8 cellular contexts compared by ENCODE assay signal in genomic region chr4:157204634-157205244, GRCh38. TPM values are rescaled to one million over a fixed set of nuclear protein-coding genes. Genes with fewer than 3 reads are reported as not detected.
DNase-seq lines count a peak whose midpoint lies in the region; ATAC-seq and TF ChIP-seq lines count a peak whose summit lies in the region.

No MANE protein-coding gene starts in this region.

- CTCF ChIA-PET in HEK293T (lab: Yijun Ruan, JAX): interaction anchor here (0.9 to 1.2 kb wide), 2 partner anchors 14 to 730 kb away, joined by 3 to 4 read pairs; no protein-coding TSS in a partner anchor

- TF ChIP-seq POLR2A in gastrocnemius medialis (IDR thresholded peaks at IDR 0.05): no peak

- H3K4me1 ChIP-seq in gastrocnemius medialis: no peaks in the 10 kb centered on the region

- no peaks in the 10 kb centered on the region for H3K27me3 ChIP-seq in gastrocnemius medialis

- DNase-seq in GM12864 (ENCODE audit: low read depth) (no peak), HEK293T (ENCODE audit: extremely low spot score) (peak; percentile 62), UCSD-AML1 (lab: John Stamatoyannopoulos, UW; ENCODE audit: unreplicated experiment) (peak; percentile 30), lung microvascular endothelial cell (ENCODE audit: low read depth in 2 of 2) (peak; percentile 28 to 58), ureter (ENCODE audit: low spot score) (no peak), gastrocnemius medialis (no peak), superior temporal gyrus (ENCODE audit: extremely low spot score) (no peak)

- H3K4me3 ChIP-seq in GM12864 (ENCODE audit: low read depth, low read length) (no peak overlapping the region), gastrocnemius medialis (no peak overlapping the region)

- ATAC-seq in HG03159 (IDR thresholded peaks at IDR 0.05; ENCODE audit: unreplicated experiment) (no peak), gastrocnemius medialis (no peak)

- in situ Hi-C loops in gastrocnemius medialis (cut with MboI; ENCODE audit: low sequenced_read_pairs in 4 of 4): loop anchor here in 1 of 4 donors (25.0 kb wide), 1 partner anchor 758 kb away; no protein-coding TSS in a partner anchor

- TF ChIP-seq CTCF in GM12864 (IDR thresholded peaks at IDR 0.05; ENCODE audit: low read depth, low read length, missing control alignments) (peak; percentile 67), gastrocnemius medialis (IDR thresholded peaks at IDR 0.05 in 4 of 5, conservative IDR thresholded peaks at IDR 0.05 in 1 of 5) (no peak)

- intact Hi-C loops in gastrocnemius medialis (cut with DNase I; ENCODE audit: low total_unique reads): no loop called here

- POLR2A ChIA-PET in HEK293T (lab: Yijun Ruan, JAX): interaction anchor here (0.6 kb wide), 1 partner anchor 124 kb away, joined by 3 read pairs; no protein-coding TSS in a partner anchor

- H3K36me3 ChIP-seq in gastrocnemius medialis: no peaks in the 10 kb centered on the region

- H3K27ac ChIP-seq in gastrocnemius medialis: no peak overlapping the region

- H3K9me3 ChIP-seq in gastrocnemius medialis: no peaks in the 10 kb centered on the region

TF ChIP-seq in HEK293T, 16 proteins besides CTCF, POLR2A, EP300 and RAD21:
- TF ChIP-seq LEF1 (IDR thresholded peaks at IDR 0.05; ENCODE audit: borderline replicate concordance): no peak
- no peak for TF ChIP-seq FOXA1 (IDR thresholded peaks at IDR 0.05)
- TF ChIP-seq L3MBTL2 (conservative IDR thresholded peaks at IDR 0.05): no peak
- TF ChIP-seq SUZ12 (IDR thresholded peaks at IDR 0.05): no peak
- no peak for TF ChIP-seq SP1 (IDR thresholded peaks at IDR 0.05)
- TF ChIP-seq, protein P1, sequence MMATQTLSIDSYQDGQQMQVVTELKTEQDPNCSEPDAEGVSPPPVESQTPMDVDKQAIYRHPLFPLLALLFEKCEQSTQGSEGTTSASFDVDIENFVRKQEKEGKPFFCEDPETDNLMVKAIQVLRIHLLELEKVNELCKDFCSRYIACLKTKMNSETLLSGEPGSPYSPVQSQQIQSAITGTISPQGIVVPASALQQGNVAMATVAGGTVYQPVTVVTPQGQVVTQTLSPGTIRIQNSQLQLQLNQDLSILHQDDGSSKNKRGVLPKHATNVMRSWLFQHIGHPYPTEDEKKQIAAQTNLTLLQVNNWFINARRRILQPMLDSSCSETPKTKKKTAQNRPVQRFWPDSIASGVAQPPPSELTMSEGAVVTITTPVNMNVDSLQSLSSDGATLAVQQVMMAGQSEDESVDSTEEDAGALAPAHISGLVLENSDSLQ (IDR thresholded peaks at IDR 0.05): no peak
- no peak for TF ChIP-seq FOXM1 (IDR thresholded peaks at IDR 0.05; ENCODE audit: borderline replicate concordance)
- TF ChIP-seq NFRKB (IDR thresholded peaks at IDR 0.05): no peak
- no peak for TF ChIP-seq FOXK2 (IDR thresholded peaks at IDR 0.05)
TF ChIP-seq in HEK293T: peak in this region for 0.

RNA-seq across cellular contexts. Expression of gene GRIA2, which starts 15.8 kb away (rescaled TPM):
- total RNA-seq in lung microvascular endothelial cell (under 0.01 TPM in 1 of 2 replicates, not detected in the other), ureter (0.18 TPM), gastrocnemius medialis (not detected)

Comparison
In these comparisons a context has a peak if more than half of its experiments do, and no peak if none do; other contexts are left out.
1. DNase-seq: peak in HEK293T (single experiment), UCSD-AML1 (single experiment) and lung microvascular endothelial cell (2 of 2); none in GM12864 (single experiment), ureter (single experiment), gastrocnemius medialis (0 of 2) and superior temporal gyrus (single experiment).